ENCODE assay signal across 1 cellular context in the genomic region with DNA sequence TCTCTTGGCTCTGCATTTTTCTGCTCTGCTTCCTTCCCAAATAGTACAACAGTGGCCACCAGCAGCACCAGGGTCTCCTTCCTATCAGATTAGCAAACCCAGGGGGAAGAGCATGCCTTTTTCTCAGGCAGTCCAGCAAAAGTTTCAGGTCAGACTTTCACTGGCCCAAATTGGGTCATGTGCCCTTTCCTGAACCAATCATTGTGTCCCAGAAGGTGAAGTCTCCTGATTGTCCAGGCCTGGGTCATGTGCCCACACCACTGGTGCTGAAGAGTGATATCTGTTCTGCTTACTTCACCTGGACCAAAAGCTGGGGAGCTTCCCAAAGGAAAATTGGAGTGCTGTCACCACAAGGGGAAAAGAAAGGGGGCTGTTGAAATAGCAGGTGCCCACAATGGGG.
TF ChIP-seq lines count a peak whose summit lies in the region.

No MANE protein-coding gene starts in this region.

TF ChIP-seq in K562, 482 proteins besides CTCF, POLR2A, EP300 and RAD21 (continued from another document):
- TF ChIP-seq JUND (IDR thresholded peaks at IDR 0.05; ENCODE audit: borderline replicate concordance, low read depth, low read length) (no peak), JUND (tag; IDR thresholded peaks at IDR 0.05; ENCODE audit: borderline replicate concordance, low read depth, low read length) (no peak)
